Comparison of ENCODE assay signal across 8 cellular contexts in the genomic region with DNA sequence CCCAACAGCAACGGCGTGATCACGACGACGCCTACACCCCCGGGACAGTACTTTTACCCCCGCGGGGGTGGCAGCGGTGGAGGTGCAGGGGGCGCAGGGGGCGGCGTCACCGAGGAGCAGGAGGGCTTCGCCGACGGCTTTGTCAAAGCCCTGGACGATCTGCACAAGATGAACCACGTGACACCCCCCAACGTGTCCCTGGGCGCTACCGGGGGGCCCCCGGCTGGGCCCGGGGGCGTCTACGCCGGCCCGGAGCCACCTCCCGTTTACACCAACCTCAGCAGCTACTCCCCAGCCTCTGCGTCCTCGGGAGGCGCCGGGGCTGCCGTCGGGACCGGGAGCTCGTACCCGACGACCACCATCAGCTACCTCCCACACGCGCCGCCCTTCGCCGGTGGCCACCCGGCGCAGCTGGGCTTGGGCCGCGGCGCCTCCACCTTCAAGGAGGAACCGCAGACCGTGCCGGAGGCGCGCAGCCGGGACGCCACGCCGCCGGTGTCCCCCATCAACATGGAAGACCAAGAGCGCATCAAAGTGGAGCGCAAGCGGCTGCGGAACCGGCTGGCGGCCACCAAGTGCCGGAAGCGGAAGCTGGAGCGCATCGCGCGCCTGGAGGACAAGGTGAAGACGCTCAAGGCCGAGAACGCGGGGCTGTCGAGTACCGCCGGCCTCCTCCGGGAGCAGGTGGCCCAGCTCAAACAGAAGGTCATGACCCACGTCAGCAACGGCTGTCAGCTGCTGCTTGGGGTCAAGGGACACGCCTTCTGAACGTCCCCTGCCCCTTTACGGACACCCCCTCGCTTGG.
DNase-seq lines count a peak whose midpoint lies in the region; ATAC-seq and TF ChIP-seq lines count a peak whose summit lies in the region.

No MANE protein-coding gene starts in this region.

- no peak for ATAC-seq in central memory CD8-positive, alpha-beta T cell (replicated peaks; ENCODE audit: extremely low read depth, poor library complexity, severe bottlenecking)
- ATAC-seq in GM18498 (IDR thresholded peaks at IDR 0.05; ENCODE audit: unreplicated experiment): no peak
- no peak for ATAC-seq in HG02938 (IDR thresholded peaks at IDR 0.05; ENCODE audit: unreplicated experiment)

- peaks cover 39% of the 10 kb centered on the region for H3K4me1 Mint-ChIP-seq in central memory CD8-positive, alpha-beta T cell

- TF ChIP-seq CTCF in GM12864 (IDR thresholded peaks at IDR 0.05; ENCODE audit: low read depth, low read length, missing control alignments) (no peak), WERI-Rb-1 (IDR thresholded peaks at IDR 0.05; ENCODE audit: low read depth, low read length) (no peak)

- H3K4me3 Mint-ChIP-seq in central memory CD8-positive, alpha-beta T cell: peak overlapping the region; percentile 96

- H3K27me3 Mint-ChIP-seq in central memory CD8-positive, alpha-beta T cell: no peaks in the 10 kb centered on the region

- peak overlapping the region; percentile 83 for H3K27ac ChIP-seq in WERI-Rb-1
- peak overlapping the region; percentile 98 for H3K27ac ChIP-seq in layer of hippocampus (ENCODE audit: low read depth, low read length)

- no peaks in the 10 kb centered on the region for H3K9me3 ChIP-seq in WERI-Rb-1 (ENCODE audit: severe bottlenecking)

- H3K27me3 ChIP-seq in WERI-Rb-1 (ENCODE audit: insufficient read depth, low read depth, severe bottlenecking): no peaks in the 10 kb centered on the region
- no peaks in the 10 kb centered on the region for H3K27me3 ChIP-seq in layer of hippocampus (ENCODE audit: control insufficient read depth, insufficient read depth, low read length)

- H3K4me3 ChIP-seq in GM12864 (ENCODE audit: low read depth, low read length) (peak overlapping the region; percentile 89), WERI-Rb-1 (ENCODE audit: low read depth, low read length) (peak overlapping the region; percentile 81)

- peaks cover 52% of the 10 kb centered on the region for H3K36me3 Mint-ChIP-seq in central memory CD8-positive, alpha-beta T cell (ENCODE audit: insufficient read depth)

- H3K9me3 Mint-ChIP-seq in central memory CD8-positive, alpha-beta T cell: no peaks in the 10 kb centered on the region

- H3K27ac Mint-ChIP-seq in central memory CD8-positive, alpha-beta T cell (ENCODE audit: low read depth): peak overlapping the region; percentile 97

- no peak for DNase-seq in GM12864 (ENCODE audit: low read depth)
- peak; percentile 75 for DNase-seq in NCI-H146 treated with DMSO at 0.1 percent for 48 hours (lab: John Stamatoyannopoulos, UW; ENCODE audit: unreplicated experiment)
- peak; percentile 70 for DNase-seq in WERI-Rb-1
- DNase-seq in central memory CD8-positive, alpha-beta T cell (ENCODE audit: low spot score in 2 of 2): peak; percentile 63 to 65
- peak; percentile 60 to 69 for DNase-seq in stimulated activated CD4-positive, alpha-beta T cell treated with anti-CD3 and anti-CD28 coated beads, Interleukin-2, amount 100 ng/mL, for 48 hours

- H3K36me3 ChIP-seq in WERI-Rb-1: peaks cover 5% of the 10 kb centered on the region
